11 cellular contexts compared by ENCODE assay signal in the genomic region with DNA sequence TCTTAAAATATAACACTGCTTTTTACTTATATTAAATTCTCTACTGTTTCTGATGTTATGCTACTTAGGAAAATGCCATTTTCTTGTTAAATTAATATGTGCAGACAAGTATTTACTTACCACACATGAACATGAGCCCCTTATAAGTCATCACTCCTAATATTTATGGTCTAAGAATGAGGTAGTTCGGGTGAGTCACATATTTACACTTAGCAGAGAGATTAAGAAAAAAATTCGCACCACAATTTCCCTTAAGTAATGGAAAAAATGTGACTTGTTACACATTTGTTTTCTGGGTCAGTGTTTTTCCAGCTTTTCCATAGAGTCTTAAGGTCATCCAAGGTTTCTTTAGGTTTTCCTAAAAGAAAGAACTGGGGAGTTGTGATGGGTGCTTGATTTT.
DNase-seq lines count a peak whose midpoint lies in the region; ATAC-seq and TF ChIP-seq lines count a peak whose summit lies in the region.
"Had no signal": no experiment of that assay in that cellular context is flagged by ENCODE, and none has a peak within 500 bp of the region (broad histone marks: within the 10 kb centered on the region; RNA-seq: fewer than 3 reads in every experiment).

No MANE protein-coding gene starts in this region.

- H3K4me3 ChIP-seq in cardiac fibroblast (replicated peaks in 1 of 2; ENCODE audit: low read depth in 2 of 2, low read length in 2 of 2): no peak overlapping the region
- H3K4me3 ChIP-seq: cardiac muscle cell, MG63 had no signal

- H3K4me3 Mint-ChIP-seq in naive thymus-derived CD8-positive, alpha-beta T cell: no peak overlapping the region

- H3K27ac Mint-ChIP-seq in naive thymus-derived CD8-positive, alpha-beta T cell: no peak overlapping the region

- no peaks in the 10 kb centered on the region for H3K4me1 Mint-ChIP-seq in naive thymus-derived CD8-positive, alpha-beta T cell

- H3K9me3 Mint-ChIP-seq in naive thymus-derived CD8-positive, alpha-beta T cell: no peaks in the 10 kb centered on the region

- peaks cover 1 to 8% (median 7%) of the 10 kb centered on the region in 5 donors for H3K27me3 Mint-ChIP-seq in naive thymus-derived CD8-positive, alpha-beta T cell

- POLR2A ChIA-PET in naive thymus-derived CD8-positive, alpha-beta T cell (lab: Charles Lee): no interaction called here

- H3K36me3 Mint-ChIP-seq in naive thymus-derived CD8-positive, alpha-beta T cell: no peaks in the 10 kb centered on the region

- no peak for TF ChIP-seq CTCF in cardiac fibroblast (IDR thresholded peaks at IDR 0.05; ENCODE audit: low read depth, low read length)

- ATAC-seq in naive thymus-derived CD8-positive, alpha-beta T cell: no peak

- DNase-seq in HPDE6-E6E7 (ENCODE audit: extremely low spot score) (peak; percentile 28), cardiac fibroblast (ENCODE audit: low read depth in 2 of 2) (peak; percentile 70 to 73), iris pigment epithelial cell (ENCODE audit: low read depth) (peak; percentile 94), stromal cell of bone marrow (ENCODE audit: low read depth) (peak; percentile 46), iPS-NIHi7 (ENCODE audit: extremely low spot score) (no peak), COLO668 (lab: John Stamatoyannopoulos, UW; ENCODE audit: unreplicated experiment) (no peak)
- DNase-seq in naive thymus-derived CD8-positive, alpha-beta T cell: no peak
- DNase-seq in activated naive CD4-positive, alpha-beta T cell treated with anti-CD3 and anti-CD28 coated beads, Interleukin-2, amount 50 U/mL, for 16 hours: no peak
- DNase-seq: MG63, NCI-H748 treated with DMSO at 0.1 percent for 48 hours had no signal

Comparison
In these comparisons a context has a peak if more than half of its experiments do, and no peak if none do; other contexts are left out.
1. DNase-seq: peak in HPDE6-E6E7 (single experiment), cardiac fibroblast (2 of 2), iris pigment epithelial cell (single experiment) and stromal cell of bone marrow (single experiment); none in iPS-NIHi7 (single experiment), naive thymus-derived CD8-positive, alpha-beta T cell (0 of 10), activated naive CD4-positive, alpha-beta T cell treated with anti-CD3 and anti-CD28 coated beads, Interleukin-2, amount 50 U/mL, for 16 hours (single experiment) and COLO668 (single experiment).